Comparison of ENCODE assay signal across 16 cellular contexts in the genomic region with DNA sequence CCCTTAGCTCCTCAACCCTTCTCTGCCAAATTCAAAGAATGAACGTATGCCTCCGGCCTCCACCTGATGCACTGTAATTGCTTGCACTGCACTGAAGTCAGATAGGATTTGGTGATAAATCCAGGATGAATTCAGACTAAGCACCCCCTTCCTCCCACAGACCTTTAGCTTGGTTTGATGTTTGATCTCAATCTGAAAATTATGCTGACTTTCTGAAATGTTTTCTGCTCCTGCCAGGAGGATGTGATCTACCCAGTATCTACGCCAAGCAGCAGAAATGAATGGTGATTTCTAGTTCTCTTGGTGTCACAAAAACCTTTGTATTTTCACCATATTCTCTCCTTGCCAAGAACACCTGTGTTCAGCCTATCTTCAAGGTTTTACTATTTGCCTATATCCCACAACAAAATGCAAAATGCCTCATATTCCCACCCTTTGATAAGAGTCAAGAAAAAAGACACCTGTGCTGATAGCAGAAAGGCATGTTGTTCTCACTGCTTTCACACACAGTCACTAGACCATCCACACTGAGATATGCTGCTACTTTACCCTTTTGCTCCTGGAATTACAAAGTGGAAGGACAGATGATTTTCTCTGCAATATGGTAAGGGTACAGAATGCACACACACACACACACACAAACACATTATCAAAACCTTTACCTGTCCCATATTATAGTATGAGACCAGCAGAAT. TPM values are rescaled to one million over a fixed set of nuclear protein-coding genes. Genes with fewer than 3 reads are reported as not detected.
DNase-seq lines count a peak whose midpoint lies in the region; ATAC-seq, FAIRE-seq and TF ChIP-seq lines count a peak whose summit lies in the region.
"Had no signal": no experiment of that assay in that cellular context is flagged by ENCODE, and none has a peak within 500 bp of the region (broad histone marks: within the 10 kb centered on the region; RNA-seq: fewer than 3 reads in every experiment).

No MANE protein-coding gene starts in this region.

- H3K36me3 ChIP-seq in mesendoderm (ENCODE audit: control insufficient read depth, insufficient read depth, low read length), result no peaks in the 10 kb centered on the region
- H3K36me3 ChIP-seq: transverse colon had no signal

- intact Hi-C loops in activated T-helper 2 cell treated with anti-CD3 and anti-CD28 coated beads, Interferon-gamma antibody, Interleukin-2, Interleukin-4, amounts not matched to agents 10 μg/mL and 5 μg/mL and 100 μg/mL, durations not matched to agents 14 hours and 24 hours and 36 hours (cut with micrococcal nuclease), result loop anchor here (5.0 kb wide), 1 partner anchor 488 kb away; a partner anchor contains a TSS

- no peak for ATAC-seq in HG03175 (IDR thresholded peaks at IDR 0.05; ENCODE audit: unreplicated experiment)
- ATAC-seq: SK-N-SH treated with all-trans-retinoic acid at 6 μM for 48 hours had no signal

- peaks cover 6% of the 10 kb centered on the region for H3K36me3 Mint-ChIP-seq in activated naive CD4-positive, alpha-beta T cell treated with anti-CD3 and anti-CD28 coated beads, Interleukin-2, amount 50 U/mL, for 24 hours
- peaks cover 6% of the 10 kb centered on the region for H3K36me3 Mint-ChIP-seq in activated T-helper 2 cell treated with anti-CD3 and anti-CD28 coated beads, Interferon-gamma antibody, Interleukin-2, Interleukin-4, amounts not matched to agents 10 μg/mL and 5 μg/mL and 100 μg/mL, durations not matched to agents 14 hours and 24 hours and 36 hours (ENCODE audit: low read depth)
- H3K36me3 Mint-ChIP-seq in type B pancreatic cell, result no peaks in the 10 kb centered on the region

- FAIRE-seq in RCC 7860 (lab: Jason Lieb, UNC), result no peak
- FAIRE-seq: GM18507 had no signal

- H3K27me3 ChIP-seq in mesendoderm (ENCODE audit: insufficient read depth, low read length, poor library complexity), result no peaks in the 10 kb centered on the region
- H3K27me3 ChIP-seq: hepatocyte, transverse colon had no signal

- H3K79me1 ChIP-seq in mesendoderm (ENCODE audit: low read length), result no peaks in the 10 kb centered on the region

- H3K23ac ChIP-seq in mesendoderm (ENCODE audit: low read length), result no peak overlapping the region

- no peak overlapping the region for H3K4me2 ChIP-seq in mesendoderm (ENCODE audit: low read length)
- H3K4me2 ChIP-seq: hepatocyte had no signal

- H3K4me3 Mint-ChIP-seq in activated naive CD4-positive, alpha-beta T cell treated with anti-CD3 and anti-CD28 coated beads, Interleukin-2, amount 50 U/mL, for 24 hours, result peak overlapping the region; percentile 70
- peak overlapping the region; percentile 31 for H3K4me3 Mint-ChIP-seq in activated T-helper 2 cell treated with anti-CD3 and anti-CD28 coated beads, Interferon-gamma antibody, Interleukin-2, Interleukin-4, amounts not matched to agents 10 μg/mL and 5 μg/mL and 100 μg/mL, durations not matched to agents 14 hours and 24 hours and 36 hours (ENCODE audit: low read depth)
- no peak overlapping the region for H3K4me3 Mint-ChIP-seq in type B pancreatic cell

- peak overlapping the region; percentile 86 for H3K27ac Mint-ChIP-seq in activated naive CD4-positive, alpha-beta T cell treated with anti-CD3 and anti-CD28 coated beads, Interleukin-2, amount 50 U/mL, for 24 hours
- H3K27ac Mint-ChIP-seq in activated T-helper 2 cell treated with anti-CD3 and anti-CD28 coated beads, Interferon-gamma antibody, Interleukin-2, Interleukin-4, amounts not matched to agents 10 μg/mL and 5 μg/mL and 100 μg/mL, durations not matched to agents 14 hours and 24 hours and 36 hours, result peak overlapping the region; percentile 40
- peak overlapping the region; percentile 14 for H3K27ac Mint-ChIP-seq in type B pancreatic cell

- H4K5ac ChIP-seq in mesendoderm (ENCODE audit: low read length), result no peak overlapping the region

- peaks cover 7% of the 10 kb centered on the region for H3K4me1 ChIP-seq in mesendoderm (ENCODE audit: control insufficient read depth, low read depth, low read length)

- no peak overlapping the region for H3K4ac ChIP-seq in mesendoderm (ENCODE audit: low read depth, low read length)

- no peak overlapping the region for H2AK5ac ChIP-seq in mesendoderm (ENCODE audit: low read length)

- peaks cover 85% of the 10 kb centered on the region for H3K4me1 Mint-ChIP-seq in activated naive CD4-positive, alpha-beta T cell treated with anti-CD3 and anti-CD28 coated beads, Interleukin-2, amount 50 U/mL, for 24 hours
- H3K4me1 Mint-ChIP-seq in activated T-helper 2 cell treated with anti-CD3 and anti-CD28 coated beads, Interferon-gamma antibody, Interleukin-2, Interleukin-4, amounts not matched to agents 10 μg/mL and 5 μg/mL and 100 μg/mL, durations not matched to agents 14 hours and 24 hours and 36 hours (ENCODE audit: low read depth), result peaks cover 62% of the 10 kb centered on the region
- peaks cover 31% of the 10 kb centered on the region for H3K4me1 Mint-ChIP-seq in type B pancreatic cell (ENCODE audit: unreplicated experiment)

- no peak overlapping the region for H3K9ac ChIP-seq in mesendoderm (ENCODE audit: low read length)

- no peak overlapping the region for H3K27ac ChIP-seq in mesendoderm (ENCODE audit: low read depth, low read length)
- H3K27ac ChIP-seq: hepatocyte, HL-60 had no signal

- H3K56ac ChIP-seq in mesendoderm (ENCODE audit: low read length), result no peak overlapping the region

- H2BK5ac ChIP-seq in mesendoderm (ENCODE audit: low read length), result no peak overlapping the region

- H3K4me3 ChIP-seq in mesendoderm (ENCODE audit: low read length), result no peak overlapping the region
- H3K4me3 ChIP-seq: hepatocyte, transverse colon had no signal

- H4K8ac ChIP-seq in mesendoderm (ENCODE audit: low read depth, low read length), result no peak overlapping the region

- no CpG with 5 or more reads among the region's 3 CpGs for WGBS in mesendoderm (ENCODE audit: extremely low coverage, insufficient coverage, low lambda C conversion rate)

- H2BK15ac ChIP-seq in mesendoderm (replicated peaks; ENCODE audit: low read depth), result no peak overlapping the region

- no peak for DNase-seq in activated naive CD4-positive, alpha-beta T cell treated with anti-CD3 and anti-CD28 coated beads, Interleukin-2, amount 50 U/mL, for 16 hours
- no peak for DNase-seq in activated T-helper 2 cell treated with anti-CD3 and anti-CD28 coated beads, Interferon-gamma antibody, Interleukin-2, Interleukin-4, amounts not matched to agents 10 μg/mL and 5 μg/mL and 100 μg/mL, durations not matched to agents 14 hours and 24 hours and 36 hours (ENCODE audit: low spot score)
- DNase-seq in mesendoderm (no peak), type B pancreatic cell (ENCODE audit: extremely low spot score, unreplicated experiment) (no peak), RCC 7860 (ENCODE audit: low spot score) (no peak)
- no peak for DNase-seq in stimulated activated CD4-positive, alpha-beta T cell treated with anti-CD3 and anti-CD28 coated beads, Interleukin-1b, Interleukin-23, amount 100 ng/mL, for 48 hours
- DNase-seq: Kasumi-1, NCI-H1417, NCI-H446 treated with DMSO at 0.1 percent for 48 hours, transverse colon had no signal

- no peak overlapping the region for H2BK120ac ChIP-seq in mesendoderm (ENCODE audit: low read depth, low read length)

- TF ChIP-seq CTCF in type B pancreatic cell (conservative IDR thresholded peaks at IDR 0.05), result no peak

- no peaks in the 10 kb centered on the region for H3K79me2 ChIP-seq in mesendoderm (ENCODE audit: control insufficient read depth, insufficient read depth, low read length)

- H3K27me3 Mint-ChIP-seq in activated naive CD4-positive, alpha-beta T cell treated with anti-CD3 and anti-CD28 coated beads, Interleukin-2, amount 50 U/mL, for 24 hours, result no peaks in the 10 kb centered on the region
- H3K27me3 Mint-ChIP-seq in activated T-helper 2 cell treated with anti-CD3 and anti-CD28 coated beads, Interferon-gamma antibody, Interleukin-2, Interleukin-4, amounts not matched to agents 10 μg/mL and 5 μg/mL and 100 μg/mL, durations not matched to agents 14 hours and 24 hours and 36 hours (ENCODE audit: low read depth), result no peaks in the 10 kb centered on the region
- H3K27me3 Mint-ChIP-seq in type B pancreatic cell, result no peaks in the 10 kb centered on the region

- H3K9me3 Mint-ChIP-seq in activated naive CD4-positive, alpha-beta T cell treated with anti-CD3 and anti-CD28 coated beads, Interleukin-2, amount 50 U/mL, for 24 hours, result peaks cover 9% of the 10 kb centered on the region
- H3K9me3 Mint-ChIP-seq in activated T-helper 2 cell treated with anti-CD3 and anti-CD28 coated beads, Interferon-gamma antibody, Interleukin-2, Interleukin-4, amounts not matched to agents 10 μg/mL and 5 μg/mL and 100 μg/mL, durations not matched to agents 14 hours and 24 hours and 36 hours, result no peaks in the 10 kb centered on the region
- no peaks in the 10 kb centered on the region for H3K9me3 Mint-ChIP-seq in type B pancreatic cell

- H3K18ac ChIP-seq in mesendoderm (ENCODE audit: low read length), result peak overlapping the region; percentile 5

RNA-seq across cellular contexts. Expression of a gene that starts 14.7 kb away (rescaled TPM):
- 21.3 and 25.4 TPM in 2 replicates for total RNA-seq in activated T-helper 2 cell treated with anti-CD3 and anti-CD28 coated beads, Interferon-gamma antibody, Interleukin-2, Interleukin-4, amounts not matched to agents 10 μg/mL and 5 μg/mL and 100 μg/mL, durations not matched to agents 14 hours and 24 hours and 36 hours
- polyA plus RNA-seq in mesendoderm (2013, experiment 1 of 2), result 10.7 TPM
- 10.8 TPM for polyA plus RNA-seq in mesendoderm (2013, experiment 2 of 2)
- total RNA-seq in type B pancreatic cell (ENCODE audit: low replicate concordance), result 19.9 and 38.7 TPM in 2 replicates

Comparison
In these comparisons a context has a peak if more than half of its experiments do, and no peak if none do; other contexts are left out.
1. H3K27ac Mint-ChIP-seq: peak in every context shown above with its lines; median percentile 86 in activated naive CD4-positive, alpha-beta T cell treated with anti-CD3 and anti-CD28 coated beads, Interleukin-2, amount 50 U/mL, for 24 hours; 40 in activated T-helper 2 cell treated with anti-CD3 and anti-CD28 coated beads, Interferon-gamma antibody, Interleukin-2, Interleukin-4, amounts not matched to agents 10 μg/mL and 5 μg/mL and 100 μg/mL, durations not matched to agents 14 hours and 24 hours and 36 hours; 14 in type B pancreatic cell.